Comparison of ENCODE assay signal across 1 cellular context in the genomic region with DNA sequence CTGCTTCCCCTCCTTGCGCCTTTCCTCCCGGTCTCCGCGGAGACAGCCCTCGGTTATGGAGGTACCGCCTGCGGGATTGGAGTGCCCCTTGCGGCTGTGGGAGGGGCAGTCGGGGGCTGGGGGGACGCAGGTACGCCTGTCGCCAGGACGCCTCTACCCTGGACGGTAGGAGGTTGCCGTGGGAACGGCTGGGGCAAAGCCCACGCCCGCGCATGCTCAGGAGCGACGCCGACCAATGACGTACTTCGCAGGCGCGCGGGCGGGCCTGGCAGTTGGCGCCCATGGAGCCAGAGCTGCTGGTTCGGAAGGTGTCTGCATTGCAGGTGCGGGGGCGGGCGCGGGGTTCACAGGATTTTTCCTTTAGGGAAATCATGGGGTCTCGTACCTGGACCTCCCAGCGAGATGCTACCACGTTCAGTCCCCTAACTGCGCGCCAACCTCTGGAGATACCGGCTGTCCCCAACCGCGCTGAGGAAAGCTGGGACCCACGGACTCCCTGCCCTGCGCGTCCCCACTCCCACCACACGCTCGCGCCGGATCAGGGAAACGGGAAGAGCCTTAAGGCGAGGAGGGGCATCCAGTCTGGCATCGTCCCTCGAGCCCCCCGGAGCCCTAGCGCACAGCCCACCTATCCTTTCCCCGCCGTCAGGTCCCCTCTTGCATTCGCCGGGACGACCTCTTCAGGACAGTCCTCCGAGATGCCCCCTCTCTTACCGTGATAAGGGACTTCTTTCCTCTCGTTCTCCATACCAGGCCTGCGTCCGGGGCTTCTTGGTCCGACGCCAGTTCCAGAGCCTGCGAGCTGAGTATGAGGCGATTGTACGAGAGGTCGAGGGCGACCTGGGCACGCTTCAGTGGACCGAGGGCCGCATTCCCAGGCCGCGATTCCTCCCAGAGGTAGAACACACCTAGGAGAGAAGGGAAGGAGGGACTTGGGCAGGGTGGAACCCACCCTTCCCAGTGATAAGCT.
TF ChIP-seq lines count a peak whose summit lies in the region.

A gene (plus strand): TSS at position 271 of the 970 bp plus-strand sequence. CDS start 11 bp downstream, at position 282.

TF ChIP-seq in HepG2, 621 proteins besides CTCF, POLR2A, EP300 and RAD21 (continued from another document and continues in another):
- TF ChIP-seq, protein P1, sequence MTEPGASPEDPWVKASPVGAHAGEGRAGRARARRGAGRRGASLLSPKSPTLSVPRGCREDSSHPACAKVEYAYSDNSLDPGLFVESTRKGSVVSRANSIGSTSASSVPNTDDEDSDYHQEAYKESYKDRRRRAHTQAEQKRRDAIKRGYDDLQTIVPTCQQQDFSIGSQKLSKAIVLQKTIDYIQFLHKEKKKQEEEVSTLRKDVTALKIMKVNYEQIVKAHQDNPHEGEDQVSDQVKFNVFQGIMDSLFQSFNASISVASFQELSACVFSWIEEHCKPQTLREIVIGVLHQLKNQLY (CRISPR knock-in tag; IDR thresholded peaks at IDR 0.05) = no peak
- TF ChIP-seq ZNF713 (CRISPR knock-in tag; IDR thresholded peaks at IDR 0.05) (no peak), GATAD1 (CRISPR knock-in tag; IDR thresholded peaks at IDR 0.05) (peak; percentile 95), ZNF34 (CRISPR knock-in tag; IDR thresholded peaks at IDR 0.05; ENCODE audit: borderline replicate concordance) (no peak), NFE2L2 (IDR thresholded peaks at IDR 0.05; ENCODE audit: low read length) (no peak), ZFP36 (IDR thresholded peaks at IDR 0.05; ENCODE audit: borderline replicate concordance, low read depth, low read length, partially characterized antibody) (no peak), NFYB (CRISPR knock-in tag; IDR thresholded peaks at IDR 0.05) (peak; percentile 12; the same call in 1 of the 2 replicates), SRSF4 (IDR thresholded peaks at IDR 0.05; ENCODE audit: low read depth, low read length, poor library complexity, severe bottlenecking) (no peak), ZNF530 (CRISPR knock-in tag; IDR thresholded peaks at IDR 0.05; ENCODE audit: low read depth) (no peak), KMT2A (CRISPR knock-in tag; IDR thresholded peaks at IDR 0.05) (no peak), HMGA1 (CRISPR knock-in tag; conservative IDR thresholded peaks at IDR 0.05) (no peak), NCOA5 (CRISPR knock-in tag; IDR thresholded peaks at IDR 0.05) (no peak), ZNF441 (CRISPR knock-in tag; IDR thresholded peaks at IDR 0.05; ENCODE audit: borderline replicate concordance) (no peak), JUND (CRISPR knock-in tag; IDR thresholded peaks at IDR 0.05) (no peak), ZNF329 (CRISPR knock-in tag; IDR thresholded peaks at IDR 0.05; ENCODE audit: low read depth) (no peak), ZFY (CRISPR knock-in tag; IDR thresholded peaks at IDR 0.05) (peak; percentile 77; the same call in 1 of the 2 replicates), HOXA9 (CRISPR knock-in tag; IDR thresholded peaks at IDR 0.05; ENCODE audit: borderline replicate concordance) (no peak), ZNF567 (CRISPR knock-in tag; IDR thresholded peaks at IDR 0.05; ENCODE audit: borderline replicate concordance) (no peak), MAFK (conservative IDR thresholded peaks at IDR 0.05 in 1 of 2, IDR thresholded peaks at IDR 0.05 in 1 of 2; ENCODE audit: low read length in 2 of 2) (no peak), CEBPB (IDR thresholded peaks at IDR 0.05; ENCODE audit: borderline replicate concordance, low read depth, low read length) (no peak), ZNF510 (CRISPR knock-in tag; IDR thresholded peaks at IDR 0.05; ENCODE audit: low read depth) (no peak), NCOA2 (CRISPR knock-in tag; IDR thresholded peaks at IDR 0.05) (no peak), ETV5 (CRISPR knock-in tag; IDR thresholded peaks at IDR 0.05; ENCODE audit: borderline replicate concordance) (no peak), ZMYM2 (CRISPR knock-in tag; IDR thresholded peaks at IDR 0.05) (no peak), CREM (IDR thresholded peaks at IDR 0.05) (peak; percentile 86), CREM (CRISPR knock-in tag; IDR thresholded peaks at IDR 0.05) (peak; percentile 70), ZNF670 (CRISPR knock-in tag; IDR thresholded peaks at IDR 0.05; ENCODE audit: borderline replicate concordance) (no peak), ZNF383 (CRISPR knock-in tag; IDR thresholded peaks at IDR 0.05; ENCODE audit: borderline replicate concordance) (no peak), ATM (IDR thresholded peaks at IDR 0.05; ENCODE audit: borderline replicate concordance) (no peak), PITX1 (CRISPR knock-in tag; IDR thresholded peaks at IDR 0.05) (no peak), ZNF839 (CRISPR knock-in tag; IDR thresholded peaks at IDR 0.05; ENCODE audit: borderline replicate concordance) (no peak), RBM39 (IDR thresholded peaks at IDR 0.05; ENCODE audit: low read depth, low read length, poor library complexity, severe bottlenecking) (no peak), FOXK1 (CRISPR knock-in tag; IDR thresholded peaks at IDR 0.05; ENCODE audit: borderline replicate concordance, low read depth) (no peak), ETV6 (CRISPR knock-in tag; conservative IDR thresholded peaks at IDR 0.05) (peak; percentile 41; the same call in 1 of the 2 replicates), ZNF766 (CRISPR knock-in tag; IDR thresholded peaks at IDR 0.05; ENCODE audit: borderline replicate concordance) (no peak), PHF20 (CRISPR knock-in tag; IDR thresholded peaks at IDR 0.05) (peak; percentile 90)
- TF ChIP-seq, protein P2, sequence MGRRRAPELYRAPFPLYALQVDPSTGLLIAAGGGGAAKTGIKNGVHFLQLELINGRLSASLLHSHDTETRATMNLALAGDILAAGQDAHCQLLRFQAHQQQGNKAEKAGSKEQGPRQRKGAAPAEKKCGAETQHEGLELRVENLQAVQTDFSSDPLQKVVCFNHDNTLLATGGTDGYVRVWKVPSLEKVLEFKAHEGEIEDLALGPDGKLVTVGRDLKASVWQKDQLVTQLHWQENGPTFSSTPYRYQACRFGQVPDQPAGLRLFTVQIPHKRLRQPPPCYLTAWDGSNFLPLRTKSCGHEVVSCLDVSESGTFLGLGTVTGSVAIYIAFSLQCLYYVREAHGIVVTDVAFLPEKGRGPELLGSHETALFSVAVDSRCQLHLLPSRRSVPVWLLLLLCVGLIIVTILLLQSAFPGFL (CRISPR knock-in tag; IDR thresholded peaks at IDR 0.05) = no peak
- TF ChIP-seq, protein P3, sequence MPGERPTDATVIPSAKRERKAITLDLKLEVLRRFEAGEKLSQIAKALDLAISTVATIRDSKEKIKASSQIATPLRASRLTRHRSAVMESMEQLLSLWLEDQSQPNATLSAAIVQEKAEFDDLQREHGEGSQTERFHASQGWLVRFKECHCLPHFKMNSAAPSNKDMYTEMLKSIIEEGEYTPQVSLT (CRISPR knock-in tag; IDR thresholded peaks at IDR 0.05; ENCODE audit: borderline replicate concordance, low read depth) = no peak
- TF ChIP-seq, protein P4, sequence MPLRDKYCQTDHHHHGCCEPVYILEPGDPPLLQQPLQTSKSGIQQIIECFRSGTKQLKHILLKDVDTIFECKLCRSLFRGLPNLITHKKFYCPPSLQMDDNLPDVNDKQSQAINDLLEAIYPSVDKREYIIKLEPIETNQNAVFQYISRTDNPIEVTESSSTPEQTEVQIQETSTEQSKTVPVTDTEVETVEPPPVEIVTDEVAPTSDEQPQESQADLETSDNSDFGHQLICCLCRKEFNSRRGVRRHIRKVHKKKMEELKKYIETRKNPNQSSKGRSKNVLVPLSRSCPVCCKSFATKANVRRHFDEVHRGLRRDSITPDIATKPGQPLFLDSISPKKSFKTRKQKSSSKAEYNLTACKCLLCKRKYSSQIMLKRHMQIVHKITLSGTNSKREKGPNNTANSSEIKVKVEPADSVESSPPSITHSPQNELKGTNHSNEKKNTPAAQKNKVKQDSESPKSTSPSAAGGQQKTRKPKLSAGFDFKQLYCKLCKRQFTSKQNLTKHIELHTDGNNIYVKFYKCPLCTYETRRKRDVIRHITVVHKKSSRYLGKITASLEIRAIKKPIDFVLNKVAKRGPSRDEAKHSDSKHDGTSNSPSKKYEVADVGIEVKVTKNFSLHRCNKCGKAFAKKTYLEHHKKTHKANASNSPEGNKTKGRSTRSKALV (CRISPR knock-in tag; IDR thresholded peaks at IDR 0.05) = no peak
- TF ChIP-seq, protein P5, sequence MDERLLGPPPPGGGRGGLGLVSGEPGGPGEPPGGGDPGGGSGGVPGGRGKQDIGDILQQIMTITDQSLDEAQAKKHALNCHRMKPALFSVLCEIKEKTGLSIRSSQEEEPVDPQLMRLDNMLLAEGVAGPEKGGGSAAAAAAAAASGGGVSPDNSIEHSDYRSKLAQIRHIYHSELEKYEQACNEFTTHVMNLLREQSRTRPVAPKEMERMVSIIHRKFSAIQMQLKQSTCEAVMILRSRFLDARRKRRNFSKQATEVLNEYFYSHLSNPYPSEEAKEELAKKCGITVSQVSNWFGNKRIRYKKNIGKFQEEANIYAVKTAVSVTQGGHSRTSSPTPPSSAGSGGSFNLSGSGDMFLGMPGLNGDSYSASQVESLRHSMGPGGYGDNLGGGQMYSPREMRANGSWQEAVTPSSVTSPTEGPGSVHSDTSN (CRISPR knock-in tag; IDR thresholded peaks at IDR 0.05) = no peak
- TF ChIP-seq, protein P6, sequence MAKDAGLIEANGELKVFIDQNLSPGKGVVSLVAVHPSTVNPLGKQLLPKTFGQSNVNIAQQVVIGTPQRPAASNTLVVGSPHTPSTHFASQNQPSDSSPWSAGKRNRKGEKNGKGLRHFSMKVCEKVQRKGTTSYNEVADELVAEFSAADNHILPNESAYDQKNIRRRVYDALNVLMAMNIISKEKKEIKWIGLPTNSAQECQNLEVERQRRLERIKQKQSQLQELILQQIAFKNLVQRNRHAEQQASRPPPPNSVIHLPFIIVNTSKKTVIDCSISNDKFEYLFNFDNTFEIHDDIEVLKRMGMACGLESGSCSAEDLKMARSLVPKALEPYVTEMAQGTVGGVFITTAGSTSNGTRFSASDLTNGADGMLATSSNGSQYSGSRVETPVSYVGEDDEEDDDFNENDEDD (CRISPR knock-in tag; IDR thresholded peaks at IDR 0.05; ENCODE audit: borderline replicate concordance) = peak; percentile 89; the same call in 1 of the 2 replicates
- TF ChIP-seq, protein P7, sequence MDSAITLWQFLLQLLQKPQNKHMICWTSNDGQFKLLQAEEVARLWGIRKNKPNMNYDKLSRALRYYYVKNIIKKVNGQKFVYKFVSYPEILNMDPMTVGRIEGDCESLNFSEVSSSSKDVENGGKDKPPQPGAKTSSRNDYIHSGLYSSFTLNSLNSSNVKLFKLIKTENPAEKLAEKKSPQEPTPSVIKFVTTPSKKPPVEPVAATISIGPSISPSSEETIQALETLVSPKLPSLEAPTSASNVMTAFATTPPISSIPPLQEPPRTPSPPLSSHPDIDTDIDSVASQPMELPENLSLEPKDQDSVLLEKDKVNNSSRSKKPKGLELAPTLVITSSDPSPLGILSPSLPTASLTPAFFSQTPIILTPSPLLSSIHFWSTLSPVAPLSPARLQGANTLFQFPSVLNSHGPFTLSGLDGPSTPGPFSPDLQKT (CRISPR knock-in tag; IDR thresholded peaks at IDR 0.05; ENCODE audit: borderline replicate concordance) = no peak
- TF ChIP-seq, protein P8, sequence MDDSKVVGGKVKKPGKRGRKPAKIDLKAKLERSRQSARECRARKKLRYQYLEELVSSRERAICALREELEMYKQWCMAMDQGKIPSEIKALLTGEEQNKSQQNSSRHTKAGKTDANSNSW (CRISPR knock-in tag; IDR thresholded peaks at IDR 0.05; ENCODE audit: borderline replicate concordance) = no peak
- TF ChIP-seq, protein P9, sequence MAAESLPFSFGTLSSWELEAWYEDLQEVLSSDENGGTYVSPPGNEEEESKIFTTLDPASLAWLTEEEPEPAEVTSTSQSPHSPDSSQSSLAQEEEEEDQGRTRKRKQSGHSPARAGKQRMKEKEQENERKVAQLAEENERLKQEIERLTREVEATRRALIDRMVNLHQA (CRISPR knock-in tag; IDR thresholded peaks at IDR 0.05) = no peak
- TF ChIP-seq, protein P10, sequence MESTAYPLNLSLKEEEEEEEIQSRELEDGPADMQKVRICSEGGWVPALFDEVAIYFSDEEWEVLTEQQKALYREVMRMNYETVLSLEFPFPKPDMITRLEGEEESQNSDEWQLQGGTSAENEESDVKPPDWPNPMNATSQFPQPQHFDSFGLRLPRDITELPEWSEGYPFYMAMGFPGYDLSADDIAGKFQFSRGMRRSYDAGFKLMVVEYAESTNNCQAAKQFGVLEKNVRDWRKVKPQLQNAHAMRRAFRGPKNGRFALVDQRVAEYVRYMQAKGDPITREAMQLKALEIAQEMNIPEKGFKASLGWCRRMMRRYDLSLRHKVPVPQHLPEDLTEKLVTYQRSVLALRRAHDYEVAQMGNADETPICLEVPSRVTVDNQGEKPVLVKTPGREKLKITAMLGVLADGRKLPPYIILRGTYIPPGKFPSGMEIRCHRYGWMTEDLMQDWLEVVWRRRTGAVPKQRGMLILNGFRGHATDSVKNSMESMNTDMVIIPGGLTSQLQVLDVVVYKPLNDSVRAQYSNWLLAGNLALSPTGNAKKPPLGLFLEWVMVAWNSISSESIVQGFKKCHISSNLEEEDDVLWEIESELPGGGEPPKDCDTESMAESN (CRISPR knock-in tag; conservative IDR thresholded peaks at IDR 0.05) = peak; percentile 71; the same call in 1 of the 2 replicates
- TF ChIP-seq, protein P11, sequence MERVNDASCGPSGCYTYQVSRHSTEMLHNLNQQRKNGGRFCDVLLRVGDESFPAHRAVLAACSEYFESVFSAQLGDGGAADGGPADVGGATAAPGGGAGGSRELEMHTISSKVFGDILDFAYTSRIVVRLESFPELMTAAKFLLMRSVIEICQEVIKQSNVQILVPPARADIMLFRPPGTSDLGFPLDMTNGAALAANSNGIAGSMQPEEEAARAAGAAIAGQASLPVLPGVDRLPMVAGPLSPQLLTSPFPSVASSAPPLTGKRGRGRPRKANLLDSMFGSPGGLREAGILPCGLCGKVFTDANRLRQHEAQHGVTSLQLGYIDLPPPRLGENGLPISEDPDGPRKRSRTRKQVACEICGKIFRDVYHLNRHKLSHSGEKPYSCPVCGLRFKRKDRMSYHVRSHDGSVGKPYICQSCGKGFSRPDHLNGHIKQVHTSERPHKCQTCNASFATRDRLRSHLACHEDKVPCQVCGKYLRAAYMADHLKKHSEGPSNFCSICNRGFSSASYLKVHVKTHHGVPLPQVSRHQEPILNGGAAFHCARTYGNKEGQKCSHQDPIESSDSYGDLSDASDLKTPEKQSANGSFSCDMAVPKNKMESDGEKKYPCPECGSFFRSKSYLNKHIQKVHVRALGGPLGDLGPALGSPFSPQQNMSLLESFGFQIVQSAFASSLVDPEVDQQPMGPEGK (CRISPR knock-in tag; IDR thresholded peaks at IDR 0.05) = peak; percentile 94
- TF ChIP-seq, protein P12, sequence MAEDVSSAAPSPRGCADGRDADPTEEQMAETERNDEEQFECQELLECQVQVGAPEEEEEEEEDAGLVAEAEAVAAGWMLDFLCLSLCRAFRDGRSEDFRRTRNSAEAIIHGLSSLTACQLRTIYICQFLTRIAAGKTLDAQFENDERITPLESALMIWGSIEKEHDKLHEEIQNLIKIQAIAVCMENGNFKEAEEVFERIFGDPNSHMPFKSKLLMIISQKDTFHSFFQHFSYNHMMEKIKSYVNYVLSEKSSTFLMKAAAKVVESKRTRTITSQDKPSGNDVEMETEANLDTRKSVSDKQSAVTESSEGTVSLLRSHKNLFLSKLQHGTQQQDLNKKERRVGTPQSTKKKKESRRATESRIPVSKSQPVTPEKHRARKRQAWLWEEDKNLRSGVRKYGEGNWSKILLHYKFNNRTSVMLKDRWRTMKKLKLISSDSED (CRISPR knock-in tag; IDR thresholded peaks at IDR 0.05) = no peak
